1 cellular context compared by ENCODE assay signal in the genomic region with DNA sequence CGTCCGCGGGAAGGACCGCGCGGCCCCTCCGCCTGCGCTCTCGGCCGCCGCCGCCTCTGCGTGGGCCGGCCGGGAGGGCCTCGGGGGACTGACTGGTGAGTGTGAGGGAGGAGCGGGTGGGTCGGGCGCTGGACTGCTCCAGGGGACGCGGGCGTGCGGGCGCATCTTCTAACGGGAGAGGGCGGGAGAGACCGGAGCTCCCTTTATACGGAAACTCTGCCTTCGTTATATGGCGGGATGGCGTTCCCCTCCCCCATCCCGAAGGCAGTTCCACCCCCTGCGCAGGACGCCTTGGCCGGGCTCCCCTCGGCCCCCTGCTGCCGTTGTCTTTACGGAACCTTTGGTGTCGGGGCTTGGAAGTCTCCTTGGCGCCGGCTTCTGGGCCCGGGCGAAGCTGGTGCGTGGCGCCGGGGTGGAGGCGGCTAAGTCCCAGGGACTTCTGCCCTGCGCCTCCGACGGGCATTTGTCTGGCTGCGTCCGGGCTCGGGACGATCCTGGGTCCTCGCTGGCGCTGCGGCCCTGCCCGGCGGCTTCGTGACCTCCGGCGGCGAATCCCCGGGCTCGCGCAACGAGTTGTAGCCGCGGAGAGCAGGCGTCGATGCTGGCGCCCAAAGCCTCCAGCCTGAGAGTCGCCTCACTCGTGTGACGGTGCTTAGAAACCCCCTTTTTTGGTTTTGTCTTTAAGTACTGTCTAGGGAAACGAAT.
A peak's percentile ranks its signal among the peaks of the same experiment; 100 is the strongest.
TF ChIP-seq lines count a peak whose summit lies in the region.

No MANE protein-coding gene starts in this region.

TF ChIP-seq in HepG2, 621 proteins besides CTCF, POLR2A, EP300 and RAD21 (continued from another document and continues in another):
- TF ChIP-seq, protein P1, sequence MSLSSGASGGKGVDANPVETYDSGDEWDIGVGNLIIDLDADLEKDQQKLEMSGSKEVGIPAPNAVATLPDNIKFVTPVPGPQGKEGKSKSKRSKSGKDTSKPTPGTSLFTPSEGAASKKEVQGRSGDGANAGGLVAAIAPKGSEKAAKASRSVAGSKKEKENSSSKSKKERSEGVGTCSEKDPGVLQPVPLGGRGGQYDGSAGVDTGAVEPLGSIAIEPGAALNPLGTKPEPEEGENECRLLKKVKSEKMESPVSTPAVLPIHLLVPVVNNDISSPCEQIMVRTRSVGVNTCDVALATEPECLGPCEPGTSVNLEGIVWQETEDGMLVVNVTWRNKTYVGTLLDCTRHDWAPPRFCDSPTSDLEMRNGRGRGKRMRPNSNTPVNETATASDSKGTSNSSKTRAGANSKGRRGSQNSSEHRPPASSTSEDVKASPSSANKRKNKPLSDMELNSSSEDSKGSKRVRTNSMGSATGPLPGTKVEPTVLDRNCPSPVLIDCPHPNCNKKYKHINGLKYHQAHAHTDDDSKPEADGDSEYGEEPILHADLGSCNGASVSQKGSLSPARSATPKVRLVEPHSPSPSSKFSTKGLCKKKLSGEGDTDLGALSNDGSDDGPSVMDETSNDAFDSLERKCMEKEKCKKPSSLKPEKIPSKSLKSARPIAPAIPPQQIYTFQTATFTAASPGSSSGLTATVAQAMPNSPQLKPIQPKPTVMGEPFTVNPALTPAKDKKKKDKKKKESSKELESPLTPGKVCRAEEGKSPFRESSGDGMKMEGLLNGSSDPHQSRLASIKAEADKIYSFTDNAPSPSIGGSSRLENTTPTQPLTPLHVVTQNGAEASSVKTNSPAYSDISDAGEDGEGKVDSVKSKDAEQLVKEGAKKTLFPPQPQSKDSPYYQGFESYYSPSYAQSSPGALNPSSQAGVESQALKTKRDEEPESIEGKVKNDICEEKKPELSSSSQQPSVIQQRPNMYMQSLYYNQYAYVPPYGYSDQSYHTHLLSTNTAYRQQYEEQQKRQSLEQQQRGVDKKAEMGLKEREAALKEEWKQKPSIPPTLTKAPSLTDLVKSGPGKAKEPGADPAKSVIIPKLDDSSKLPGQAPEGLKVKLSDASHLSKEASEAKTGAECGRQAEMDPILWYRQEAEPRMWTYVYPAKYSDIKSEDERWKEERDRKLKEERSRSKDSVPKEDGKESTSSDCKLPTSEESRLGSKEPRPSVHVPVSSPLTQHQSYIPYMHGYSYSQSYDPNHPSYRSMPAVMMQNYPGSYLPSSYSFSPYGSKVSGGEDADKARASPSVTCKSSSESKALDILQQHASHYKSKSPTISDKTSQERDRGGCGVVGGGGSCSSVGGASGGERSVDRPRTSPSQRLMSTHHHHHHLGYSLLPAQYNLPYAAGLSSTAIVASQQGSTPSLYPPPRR (CRISPR knock-in tag; IDR thresholded peaks at IDR 0.05; ENCODE audit: borderline replicate concordance) = 0 out of 2 replicates have a peak, but pooled peaks have one; percentile 32
- TF ChIP-seq, protein P2, sequence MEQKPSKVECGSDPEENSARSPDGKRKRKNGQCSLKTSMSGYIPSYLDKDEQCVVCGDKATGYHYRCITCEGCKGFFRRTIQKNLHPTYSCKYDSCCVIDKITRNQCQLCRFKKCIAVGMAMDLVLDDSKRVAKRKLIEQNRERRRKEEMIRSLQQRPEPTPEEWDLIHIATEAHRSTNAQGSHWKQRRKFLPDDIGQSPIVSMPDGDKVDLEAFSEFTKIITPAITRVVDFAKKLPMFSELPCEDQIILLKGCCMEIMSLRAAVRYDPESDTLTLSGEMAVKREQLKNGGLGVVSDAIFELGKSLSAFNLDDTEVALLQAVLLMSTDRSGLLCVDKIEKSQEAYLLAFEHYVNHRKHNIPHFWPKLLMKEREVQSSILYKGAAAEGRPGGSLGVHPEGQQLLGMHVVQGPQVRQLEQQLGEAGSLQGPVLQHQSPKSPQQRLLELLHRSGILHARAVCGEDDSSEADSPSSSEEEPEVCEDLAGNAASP (CRISPR knock-in tag; IDR thresholded peaks at IDR 0.05; ENCODE audit: borderline replicate concordance) = no peak
- TF ChIP-seq CENPX (CRISPR knock-in tag; IDR thresholded peaks at IDR 0.05) = no peak
- TF ChIP-seq, protein P3, sequence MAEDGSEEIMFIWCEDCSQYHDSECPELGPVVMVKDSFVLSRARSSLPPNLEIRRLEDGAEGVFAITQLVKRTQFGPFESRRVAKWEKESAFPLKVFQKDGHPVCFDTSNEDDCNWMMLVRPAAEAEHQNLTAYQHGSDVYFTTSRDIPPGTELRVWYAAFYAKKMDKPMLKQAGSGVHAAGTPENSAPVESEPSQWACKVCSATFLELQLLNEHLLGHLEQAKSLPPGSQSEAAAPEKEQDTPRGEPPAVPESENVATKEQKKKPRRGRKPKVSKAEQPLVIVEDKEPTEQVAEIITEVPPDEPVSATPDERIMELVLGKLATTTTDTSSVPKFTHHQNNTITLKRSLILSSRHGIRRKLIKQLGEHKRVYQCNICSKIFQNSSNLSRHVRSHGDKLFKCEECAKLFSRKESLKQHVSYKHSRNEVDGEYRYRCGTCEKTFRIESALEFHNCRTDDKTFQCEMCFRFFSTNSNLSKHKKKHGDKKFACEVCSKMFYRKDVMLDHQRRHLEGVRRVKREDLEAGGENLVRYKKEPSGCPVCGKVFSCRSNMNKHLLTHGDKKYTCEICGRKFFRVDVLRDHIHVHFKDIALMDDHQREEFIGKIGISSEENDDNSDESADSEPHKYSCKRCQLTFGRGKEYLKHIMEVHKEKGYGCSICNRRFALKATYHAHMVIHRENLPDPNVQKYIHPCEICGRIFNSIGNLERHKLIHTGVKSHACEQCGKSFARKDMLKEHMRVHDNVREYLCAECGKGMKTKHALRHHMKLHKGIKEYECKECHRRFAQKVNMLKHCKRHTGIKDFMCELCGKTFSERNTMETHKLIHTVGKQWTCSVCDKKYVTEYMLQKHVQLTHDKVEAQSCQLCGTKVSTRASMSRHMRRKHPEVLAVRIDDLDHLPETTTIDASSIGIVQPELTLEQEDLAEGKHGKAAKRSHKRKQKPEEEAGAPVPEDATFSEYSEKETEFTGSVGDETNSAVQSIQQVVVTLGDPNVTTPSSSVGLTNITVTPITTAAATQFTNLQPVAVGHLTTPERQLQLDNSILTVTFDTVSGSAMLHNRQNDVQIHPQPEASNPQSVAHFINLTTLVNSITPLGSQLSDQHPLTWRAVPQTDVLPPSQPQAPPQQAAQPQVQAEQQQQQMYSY (CRISPR knock-in tag; IDR thresholded peaks at IDR 0.05) = no peak
- TF ChIP-seq BORCS8-MEF2B (CRISPR knock-in tag; IDR thresholded peaks at IDR 0.05) = peak; percentile 50; the same call in 1 of the 2 replicates
- TF ChIP-seq, protein P4, sequence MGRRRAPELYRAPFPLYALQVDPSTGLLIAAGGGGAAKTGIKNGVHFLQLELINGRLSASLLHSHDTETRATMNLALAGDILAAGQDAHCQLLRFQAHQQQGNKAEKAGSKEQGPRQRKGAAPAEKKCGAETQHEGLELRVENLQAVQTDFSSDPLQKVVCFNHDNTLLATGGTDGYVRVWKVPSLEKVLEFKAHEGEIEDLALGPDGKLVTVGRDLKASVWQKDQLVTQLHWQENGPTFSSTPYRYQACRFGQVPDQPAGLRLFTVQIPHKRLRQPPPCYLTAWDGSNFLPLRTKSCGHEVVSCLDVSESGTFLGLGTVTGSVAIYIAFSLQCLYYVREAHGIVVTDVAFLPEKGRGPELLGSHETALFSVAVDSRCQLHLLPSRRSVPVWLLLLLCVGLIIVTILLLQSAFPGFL (CRISPR knock-in tag; IDR thresholded peaks at IDR 0.05) = 0 out of 2 replicates have a peak, but pooled peaks have one; percentile 21
- TF ChIP-seq BHLHE40 (IDR thresholded peaks at IDR 0.05; ENCODE audit: low read length) = no peak
- no peak for TF ChIP-seq ZNF567 (CRISPR knock-in tag; IDR thresholded peaks at IDR 0.05; ENCODE audit: borderline replicate concordance)
- TF ChIP-seq, protein P5, sequence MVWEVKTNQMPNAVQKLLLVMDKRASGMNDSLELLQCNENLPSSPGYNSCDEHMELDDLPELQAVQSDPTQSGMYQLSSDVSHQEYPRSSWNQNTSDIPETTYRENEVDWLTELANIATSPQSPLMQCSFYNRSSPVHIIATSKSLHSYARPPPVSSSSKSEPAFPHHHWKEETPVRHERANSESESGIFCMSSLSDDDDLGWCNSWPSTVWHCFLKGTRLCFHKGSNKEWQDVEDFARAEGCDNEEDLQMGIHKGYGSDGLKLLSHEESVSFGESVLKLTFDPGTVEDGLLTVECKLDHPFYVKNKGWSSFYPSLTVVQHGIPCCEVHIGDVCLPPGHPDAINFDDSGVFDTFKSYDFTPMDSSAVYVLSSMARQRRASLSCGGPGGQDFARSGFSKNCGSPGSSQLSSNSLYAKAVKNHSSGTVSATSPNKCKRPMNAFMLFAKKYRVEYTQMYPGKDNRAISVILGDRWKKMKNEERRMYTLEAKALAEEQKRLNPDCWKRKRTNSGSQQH (CRISPR knock-in tag; IDR thresholded peaks at IDR 0.05; ENCODE audit: low read depth) = no peak
- TF ChIP-seq KAT8 (CRISPR knock-in tag; IDR thresholded peaks at IDR 0.05) = peak; percentile 9; the same call in 1 of the 2 replicates
- no peak for TF ChIP-seq ZFYVE20 (CRISPR knock-in tag; IDR thresholded peaks at IDR 0.05; ENCODE audit: borderline replicate concordance, low read depth)
- TF ChIP-seq, protein P6, sequence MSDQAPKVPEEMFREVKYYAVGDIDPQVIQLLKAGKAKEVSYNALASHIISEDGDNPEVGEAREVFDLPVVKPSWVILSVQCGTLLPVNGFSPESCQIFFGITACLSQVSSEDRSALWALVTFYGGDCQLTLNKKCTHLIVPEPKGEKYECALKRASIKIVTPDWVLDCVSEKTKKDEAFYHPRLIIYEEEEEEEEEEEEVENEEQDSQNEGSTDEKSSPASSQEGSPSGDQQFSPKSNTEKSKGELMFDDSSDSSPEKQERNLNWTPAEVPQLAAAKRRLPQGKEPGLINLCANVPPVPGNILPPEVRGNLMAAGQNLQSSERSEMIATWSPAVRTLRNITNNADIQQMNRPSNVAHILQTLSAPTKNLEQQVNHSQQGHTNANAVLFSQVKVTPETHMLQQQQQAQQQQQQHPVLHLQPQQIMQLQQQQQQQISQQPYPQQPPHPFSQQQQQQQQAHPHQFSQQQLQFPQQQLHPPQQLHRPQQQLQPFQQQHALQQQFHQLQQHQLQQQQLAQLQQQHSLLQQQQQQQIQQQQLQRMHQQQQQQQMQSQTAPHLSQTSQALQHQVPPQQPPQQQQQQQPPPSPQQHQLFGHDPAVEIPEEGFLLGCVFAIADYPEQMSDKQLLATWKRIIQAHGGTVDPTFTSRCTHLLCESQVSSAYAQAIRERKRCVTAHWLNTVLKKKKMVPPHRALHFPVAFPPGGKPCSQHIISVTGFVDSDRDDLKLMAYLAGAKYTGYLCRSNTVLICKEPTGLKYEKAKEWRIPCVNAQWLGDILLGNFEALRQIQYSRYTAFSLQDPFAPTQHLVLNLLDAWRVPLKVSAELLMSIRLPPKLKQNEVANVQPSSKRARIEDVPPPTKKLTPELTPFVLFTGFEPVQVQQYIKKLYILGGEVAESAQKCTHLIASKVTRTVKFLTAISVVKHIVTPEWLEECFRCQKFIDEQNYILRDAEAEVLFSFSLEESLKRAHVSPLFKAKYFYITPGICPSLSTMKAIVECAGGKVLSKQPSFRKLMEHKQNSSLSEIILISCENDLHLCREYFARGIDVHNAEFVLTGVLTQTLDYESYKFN (CRISPR knock-in tag; conservative IDR thresholded peaks at IDR 0.05) = no peak
- TF ChIP-seq HOXA5 (CRISPR knock-in tag; IDR thresholded peaks at IDR 0.05) = peak; percentile 22; the same call in 1 of the 2 replicates
- TF ChIP-seq ZSCAN25 (CRISPR knock-in tag; IDR thresholded peaks at IDR 0.05) = no peak
- no peak for TF ChIP-seq HNRNPH1 (optimal IDR thresholded peaks at IDR 0.05; ENCODE audit: low read depth, low read length)
- TF ChIP-seq, protein P7, sequence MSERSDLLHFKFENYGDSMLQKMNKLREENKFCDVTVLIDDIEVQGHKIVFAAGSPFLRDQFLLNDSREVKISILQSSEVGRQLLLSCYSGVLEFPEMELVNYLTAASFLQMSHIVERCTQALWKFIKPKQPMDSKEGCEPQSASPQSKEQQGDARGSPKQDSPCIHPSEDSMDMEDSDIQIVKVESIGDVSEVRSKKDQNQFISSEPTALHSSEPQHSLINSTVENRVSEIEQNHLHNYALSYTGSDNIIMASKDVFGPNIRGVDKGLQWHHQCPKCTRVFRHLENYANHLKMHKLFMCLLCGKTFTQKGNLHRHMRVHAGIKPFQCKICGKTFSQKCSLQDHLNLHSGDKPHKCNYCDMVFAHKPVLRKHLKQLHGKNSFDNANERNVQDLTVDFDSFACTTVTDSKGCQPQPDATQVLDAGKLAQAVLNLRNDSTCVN (CRISPR knock-in tag; IDR thresholded peaks at IDR 0.05; ENCODE audit: borderline replicate concordance) = no peak
- TF ChIP-seq, protein P8, sequence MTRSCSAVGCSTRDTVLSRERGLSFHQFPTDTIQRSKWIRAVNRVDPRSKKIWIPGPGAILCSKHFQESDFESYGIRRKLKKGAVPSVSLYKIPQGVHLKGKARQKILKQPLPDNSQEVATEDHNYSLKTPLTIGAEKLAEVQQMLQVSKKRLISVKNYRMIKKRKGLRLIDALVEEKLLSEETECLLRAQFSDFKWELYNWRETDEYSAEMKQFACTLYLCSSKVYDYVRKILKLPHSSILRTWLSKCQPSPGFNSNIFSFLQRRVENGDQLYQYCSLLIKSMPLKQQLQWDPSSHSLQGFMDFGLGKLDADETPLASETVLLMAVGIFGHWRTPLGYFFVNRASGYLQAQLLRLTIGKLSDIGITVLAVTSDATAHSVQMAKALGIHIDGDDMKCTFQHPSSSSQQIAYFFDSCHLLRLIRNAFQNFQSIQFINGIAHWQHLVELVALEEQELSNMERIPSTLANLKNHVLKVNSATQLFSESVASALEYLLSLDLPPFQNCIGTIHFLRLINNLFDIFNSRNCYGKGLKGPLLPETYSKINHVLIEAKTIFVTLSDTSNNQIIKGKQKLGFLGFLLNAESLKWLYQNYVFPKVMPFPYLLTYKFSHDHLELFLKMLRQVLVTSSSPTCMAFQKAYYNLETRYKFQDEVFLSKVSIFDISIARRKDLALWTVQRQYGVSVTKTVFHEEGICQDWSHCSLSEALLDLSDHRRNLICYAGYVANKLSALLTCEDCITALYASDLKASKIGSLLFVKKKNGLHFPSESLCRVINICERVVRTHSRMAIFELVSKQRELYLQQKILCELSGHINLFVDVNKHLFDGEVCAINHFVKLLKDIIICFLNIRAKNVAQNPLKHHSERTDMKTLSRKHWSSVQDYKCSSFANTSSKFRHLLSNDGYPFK (CRISPR knock-in tag; IDR thresholded peaks at IDR 0.05; ENCODE audit: borderline replicate concordance) = 0 out of 2 replicates have a peak, but pooled peaks have one; percentile 50
- no peak for TF ChIP-seq ZNF839 (CRISPR knock-in tag; IDR thresholded peaks at IDR 0.05; ENCODE audit: borderline replicate concordance)
- TF ChIP-seq, protein P9, sequence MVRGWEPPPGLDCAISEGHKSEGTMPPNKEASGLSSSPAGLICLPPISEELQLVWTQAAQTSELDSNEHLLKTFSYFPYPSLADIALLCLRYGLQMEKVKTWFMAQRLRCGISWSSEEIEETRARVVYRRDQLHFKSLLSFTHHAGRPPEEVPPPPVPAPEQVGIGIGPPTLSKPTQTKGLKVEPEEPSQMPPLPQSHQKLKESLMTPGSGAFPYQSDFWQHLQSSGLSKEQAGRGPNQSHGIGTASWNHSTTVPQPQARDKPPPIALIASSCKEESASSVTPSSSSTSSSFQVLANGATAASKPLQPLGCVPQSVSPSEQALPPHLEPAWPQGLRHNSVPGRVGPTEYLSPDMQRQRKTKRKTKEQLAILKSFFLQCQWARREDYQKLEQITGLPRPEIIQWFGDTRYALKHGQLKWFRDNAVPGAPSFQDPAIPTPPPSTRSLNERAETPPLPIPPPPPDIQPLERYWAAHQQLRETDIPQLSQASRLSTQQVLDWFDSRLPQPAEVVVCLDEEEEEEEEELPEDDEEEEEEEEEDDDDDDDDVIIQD (CRISPR knock-in tag; IDR thresholded peaks at IDR 0.05; ENCODE audit: low read depth) = no peak
- TF ChIP-seq ISX (CRISPR knock-in tag; conservative IDR thresholded peaks at IDR 0.05) = 0 out of 2 replicates have a peak, but pooled peaks have one; percentile 13
- TF ChIP-seq, protein P10, sequence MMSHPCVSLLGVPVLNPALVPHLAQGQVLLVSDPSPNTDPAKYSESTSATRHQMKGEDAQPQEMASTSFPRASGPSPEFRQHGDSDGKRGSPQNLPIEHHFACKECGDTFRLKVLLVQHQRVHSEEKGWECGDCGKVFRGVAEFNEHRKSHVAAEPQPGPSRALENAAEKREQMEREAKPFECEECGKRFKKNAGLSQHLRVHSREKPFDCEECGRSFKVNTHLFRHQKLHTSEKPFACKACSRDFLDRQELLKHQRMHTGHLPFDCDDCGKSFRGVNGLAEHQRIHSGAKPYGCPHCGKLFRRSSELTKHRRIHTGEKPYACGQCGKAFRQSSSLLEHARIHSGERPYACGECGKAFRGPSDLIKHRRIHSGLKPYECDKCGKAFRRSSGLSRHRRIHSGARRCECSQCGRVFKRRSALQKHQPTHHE (CRISPR knock-in tag; IDR thresholded peaks at IDR 0.05; ENCODE audit: borderline replicate concordance) = peak; percentile 58; the same call in 1 of the 2 replicates
